8 cellular contexts compared by ENCODE assay signal in genomic region chr17:1485311-1485747, GRCh38. TPM values are rescaled to one million over a fixed set of nuclear protein-coding genes. Genes with fewer than 3 reads are reported as not detected.
A peak's percentile ranks its signal among the peaks of the same experiment; 100 is the strongest.
DNase-seq lines count a peak whose midpoint lies in the region; ATAC-seq and TF ChIP-seq lines count a peak whose summit lies in the region.

No MANE protein-coding gene starts in this region.

- peaks cover 20 to 38% of the 10 kb centered on the region in 2 donors for H3K4me1 ChIP-seq in adrenal gland (replicated peaks in 1 of 2)

- CTCF ChIA-PET in AG04449 (lab: Yijun Ruan, JAX): no interaction called here

- no peak for TF ChIP-seq CTCF in AG04449 (IDR thresholded peaks at IDR 0.05; ENCODE audit: insufficient read depth, low read length, missing control alignments)
- no peak for TF ChIP-seq CTCF in adrenal gland (IDR thresholded peaks at IDR 0.05)

- H3K27me3 Mint-ChIP-seq in stimulated activated naive CD8-positive, alpha-beta T cell treated with anti-CD3 and anti-CD28 coated beads, Interleukin-15, amount 100 ng/mL, for 72 hours: no peaks in the 10 kb centered on the region

- peak overlapping the region in 4 of 5 donors; percentile 59 to 97 (median 86) for H3K27ac ChIP-seq in adrenal gland

- peak overlapping the region; percentile 73 for H3K4me3 ChIP-seq in AG04449 (ENCODE audit: low read depth, low read length)
- peak overlapping the region in 3 of 4 donors; percentile 18 to 81 (median 55) for H3K4me3 ChIP-seq in adrenal gland

- POLR2A ChIA-PET in AG04449 (lab: Yijun Ruan, JAX): interaction anchor here (1.2 kb wide), 1 partner anchor 29 kb away, joined by 5 read pairs; the partner anchor contains the start of gene CRK

- DNase-seq in AG04449 (ENCODE audit: low read depth, low spot score) (no peak), M059J (ENCODE audit: low read depth) (peak; percentile 40), adrenal gland (peak in 5 of 7 donors; percentile 32 to 55 (median 49)), islet precursor cell (peak; percentile 93), superior temporal gyrus (ENCODE audit: extremely low spot score) (no peak)
- DNase-seq in stimulated activated naive CD8-positive, alpha-beta T cell treated with anti-CD3 and anti-CD28 coated beads, Interleukin-15, amount 100 ng/mL, for 72 hours: no peak

- 0 to 1% (median 0%) methylated on average over 15 to 57 of the region's 57 CpGs; no CpG with 5 or more reads in 1 of the 4 donors for WGBS in adrenal gland, 4 donors

- ATAC-seq in GM19324 (IDR thresholded peaks at IDR 0.05; ENCODE audit: low FRiP score, unreplicated experiment): peak; percentile 6
- ATAC-seq in stimulated activated naive CD8-positive, alpha-beta T cell treated with anti-CD3 and anti-CD28 coated beads, Interleukin-15, amount 100 ng/mL, for 72 hours: peak; percentile 8
- ATAC-seq in GM18520 (IDR thresholded peaks at IDR 0.05; ENCODE audit: unreplicated experiment): no peak

- H3K9me3 Mint-ChIP-seq in stimulated activated naive CD8-positive, alpha-beta T cell treated with anti-CD3 and anti-CD28 coated beads, Interleukin-15, amount 100 ng/mL, for 72 hours: no peaks in the 10 kb centered on the region

- TF ChIP-seq POLR2A in adrenal gland (IDR thresholded peaks at IDR 0.05): no peak

- no peak overlapping the region for H3K27ac Mint-ChIP-seq in stimulated activated naive CD8-positive, alpha-beta T cell treated with anti-CD3 and anti-CD28 coated beads, Interleukin-15, amount 100 ng/mL, for 72 hours

- H3K4me3 Mint-ChIP-seq in stimulated activated naive CD8-positive, alpha-beta T cell treated with anti-CD3 and anti-CD28 coated beads, Interleukin-15, amount 100 ng/mL, for 72 hours: peak overlapping the region; percentile 77

- no peaks in the 10 kb centered on the region for H3K9me3 ChIP-seq in adrenal gland (replicated peaks in 1 of 3)

- H3K27me3 ChIP-seq in adrenal gland: no peaks in the 10 kb centered on the region

- peaks cover 0 to 15% of the 10 kb centered on the region in 2 donors for H3K36me3 ChIP-seq in adrenal gland (replicated peaks in 1 of 2)

- intact Hi-C loops in adrenal gland (cut with DNase I): no loop called here

- H3K4me1 Mint-ChIP-seq in stimulated activated naive CD8-positive, alpha-beta T cell treated with anti-CD3 and anti-CD28 coated beads, Interleukin-15, amount 100 ng/mL, for 72 hours: peaks cover 38% of the 10 kb centered on the region

RNA-seq across cellular contexts. Expression of gene MYO1C, which starts 7.2 kb away (rescaled TPM):
- total RNA-seq in M059J (2014; rRNA removed; shearing (Covaris generic)): 43.9 and 80.5 TPM in 2 replicates
- total RNA-seq in adrenal gland: 100 to 1,000 TPM in 1 of 8 donors, 10 to 100 TPM in 7; 50.4 to 103 (median 79.1) TPM
- polyA plus RNA-seq in adrenal gland: 10 to 100 TPM; 35.6 to 71.4 (median 71.3) TPM

RNA-seq across cellular contexts. Expression of gene CRK, which starts 29.3 kb away (rescaled TPM):
- total RNA-seq in M059J (2014; rRNA removed; shearing (Covaris generic)): 39.0 and 59.6 TPM in 2 replicates
- 10 to 100 TPM; 55.4 to 80.6 (median 61.0) TPM for total RNA-seq in adrenal gland
- 10 to 100 TPM; 20.3 to 62.7 (median 23.0) TPM for polyA plus RNA-seq in adrenal gland

RNA-seq across cellular contexts. Expression of gene INPP5K, which starts 31.1 kb away (rescaled TPM):
- 28.1 and 81.9 TPM in 2 replicates for total RNA-seq in M059J (2014; rRNA removed; shearing (Covaris generic))
- total RNA-seq in adrenal gland: 10 to 100 TPM; 22.3 to 91.6 (median 39.9) TPM
- 10 to 100 TPM; 22.6 to 41.1 (median 34.0) TPM for polyA plus RNA-seq in adrenal gland

Comparison
In these comparisons a context has a peak if more than half of its experiments do, and no peak if none do; other contexts are left out.
1. DNase-seq: peak in M059J (single experiment), adrenal gland (5 of 7) and islet precursor cell (single experiment); none in AG04449 (single experiment), stimulated activated naive CD8-positive, alpha-beta T cell treated with anti-CD3 and anti-CD28 coated beads, Interleukin-15, amount 100 ng/mL, for 72 hours (0 of 2) and superior temporal gyrus (single experiment).